9 cellular contexts compared by ENCODE assay signal in genomic region chr19:27774827-27775226, GRCh38.
DNase-seq lines count a peak whose midpoint lies in the region; ATAC-seq and TF ChIP-seq lines count a peak whose summit lies in the region.
"Had no signal": no experiment of that assay in that cellular context is flagged by ENCODE, and none has a peak within 500 bp of the region (broad histone marks: within the 10 kb centered on the region; RNA-seq: fewer than 3 reads in every experiment).

No MANE protein-coding gene starts in this region.

- in situ Hi-C loops in astrocyte of the spinal cord (cut with HindIII; ENCODE audit: low sequenced_read_pairs), result no loop called here

- DNase-seq in left ventricle myocardium inferior (no peak), right cardiac atrium (no peak), astrocyte of the spinal cord (ENCODE audit: low read depth, low spot score) (no peak), AG08395 (ENCODE audit: low spot score) (no peak)
- peak; percentile 31 to 32 for DNase-seq in stimulated activated CD4-positive, alpha-beta T cell treated with anti-CD3 and anti-CD28 coated beads, Interleukin-2, amount 100 ng/mL, for 48 hours
- DNase-seq in activated T-helper 2 cell treated with anti-CD3 and anti-CD28 coated beads, Interferon-gamma antibody, Interleukin-2, Interleukin-4, amounts not matched to agents 10 μg/mL and 5 μg/mL and 100 μg/mL, durations not matched to agents 14 hours and 24 hours and 36 hours (ENCODE audit: low spot score), result no peak
- DNase-seq: T-helper 1 cell had no signal

- H2AFZ ChIP-seq in Loucy (ENCODE audit: low read length), result no peak overlapping the region

- 91% methylated on average over 7 of the region's 7 CpGs for WGBS in right cardiac atrium

- TF ChIP-seq CTCF in left ventricle myocardium inferior (IDR thresholded peaks at IDR 0.05; ENCODE audit: borderline replicate concordance) (peak; percentile 30), Loucy (conservative IDR thresholded peaks at IDR 0.05; ENCODE audit: low read length) (peak; percentile 53), astrocyte of the spinal cord (IDR thresholded peaks at IDR 0.05; ENCODE audit: low read depth, low read length) (peak; percentile 29)

- H3K9me3 Mint-ChIP-seq in activated T-helper 2 cell treated with anti-CD3 and anti-CD28 coated beads, Interferon-gamma antibody, Interleukin-2, Interleukin-4, amounts not matched to agents 10 μg/mL and 5 μg/mL and 100 μg/mL, durations not matched to agents 14 hours and 24 hours and 36 hours, result peaks cover 97% of the 10 kb centered on the region

- no peaks in the 10 kb centered on the region for H3K27me3 ChIP-seq in left ventricle myocardium inferior (ENCODE audit: low read depth)
- no peaks in the 10 kb centered on the region for H3K27me3 ChIP-seq in right cardiac atrium (ENCODE audit: control insufficient read depth, insufficient read depth)
- H3K27me3 ChIP-seq in Loucy (ENCODE audit: insufficient read depth, low read length, poor library complexity, severe bottlenecking), result no peaks in the 10 kb centered on the region

- no peaks in the 10 kb centered on the region for H3K79me2 ChIP-seq in Loucy (ENCODE audit: insufficient read depth, low read length)

- H3K4me3 ChIP-seq in left ventricle myocardium inferior (no peak overlapping the region), right cardiac atrium (ENCODE audit: low read length) (no peak overlapping the region), Loucy (ENCODE audit: low read length, poor library complexity, severe bottlenecking) (no peak overlapping the region), astrocyte of the spinal cord (ENCODE audit: low read depth, low read length) (no peak overlapping the region)

- H3K4me1 ChIP-seq in left ventricle myocardium inferior (no peaks in the 10 kb centered on the region), right cardiac atrium (ENCODE audit: control insufficient read depth, insufficient read depth, low read length) (no peaks in the 10 kb centered on the region), Loucy (ENCODE audit: insufficient read depth, low read length, poor library complexity, severe bottlenecking) (no peaks in the 10 kb centered on the region)

- no peak overlapping the region for H3K9ac ChIP-seq in Loucy (ENCODE audit: low read depth, low read length, poor library complexity, severe bottlenecking)

- intact Hi-C loops in left ventricle myocardium inferior (cut with micrococcal nuclease) (no loop called here), right cardiac atrium (cut with DNase I) (no loop called here)
- intact Hi-C loops in activated T-helper 2 cell treated with anti-CD3 and anti-CD28 coated beads, Interferon-gamma antibody, Interleukin-2, Interleukin-4, amounts not matched to agents 10 μg/mL and 5 μg/mL and 100 μg/mL, durations not matched to agents 14 hours and 24 hours and 36 hours (cut with micrococcal nuclease), result no loop called here

- H3K4me2 ChIP-seq in Loucy (ENCODE audit: low read depth, low read length, poor library complexity, severe bottlenecking), result no peak overlapping the region

- H3K27ac ChIP-seq in left ventricle myocardium inferior (replicated peaks) (no peak overlapping the region), right cardiac atrium (ENCODE audit: low read length) (no peak overlapping the region)

- ATAC-seq in right cardiac atrium (no peak), GM21423 (IDR thresholded peaks at IDR 0.05; ENCODE audit: unreplicated experiment) (no peak)

- H3K27me3 Mint-ChIP-seq in activated T-helper 2 cell treated with anti-CD3 and anti-CD28 coated beads, Interferon-gamma antibody, Interleukin-2, Interleukin-4, amounts not matched to agents 10 μg/mL and 5 μg/mL and 100 μg/mL, durations not matched to agents 14 hours and 24 hours and 36 hours (ENCODE audit: low read depth), result no peaks in the 10 kb centered on the region

- H3K9me3 ChIP-seq in left ventricle myocardium inferior (replicated peaks) (peaks cover 14% of the 10 kb centered on the region), right cardiac atrium (ENCODE audit: control insufficient read depth, low read length) (no peaks in the 10 kb centered on the region), Loucy (ENCODE audit: insufficient read depth, low read depth, low read length) (peaks cover 23% of the 10 kb centered on the region; the same call in 1 of the 2 replicates)

- H3K9me2 ChIP-seq in Loucy (replicated peaks; ENCODE audit: low read depth, low read length), result no peaks in the 10 kb centered on the region

- no peak overlapping the region for H3K4me3 Mint-ChIP-seq in activated T-helper 2 cell treated with anti-CD3 and anti-CD28 coated beads, Interferon-gamma antibody, Interleukin-2, Interleukin-4, amounts not matched to agents 10 μg/mL and 5 μg/mL and 100 μg/mL, durations not matched to agents 14 hours and 24 hours and 36 hours (ENCODE audit: low read depth)

- no peak overlapping the region for H3K27ac Mint-ChIP-seq in activated T-helper 2 cell treated with anti-CD3 and anti-CD28 coated beads, Interferon-gamma antibody, Interleukin-2, Interleukin-4, amounts not matched to agents 10 μg/mL and 5 μg/mL and 100 μg/mL, durations not matched to agents 14 hours and 24 hours and 36 hours

- no peaks in the 10 kb centered on the region for H3F3A ChIP-seq in Loucy (ENCODE audit: low read depth)

- H4K20me1 ChIP-seq in Loucy (ENCODE audit: insufficient read depth, low read length, poor library complexity, severe bottlenecking), result no peaks in the 10 kb centered on the region

- H3K36me3 ChIP-seq in left ventricle myocardium inferior, result peaks cover 66% of the 10 kb centered on the region
- H3K36me3 ChIP-seq in Loucy (ENCODE audit: insufficient read depth, low read length), result peaks cover 3% of the 10 kb centered on the region; the same call in 1 of the 2 replicates

- H3K4me1 Mint-ChIP-seq in activated T-helper 2 cell treated with anti-CD3 and anti-CD28 coated beads, Interferon-gamma antibody, Interleukin-2, Interleukin-4, amounts not matched to agents 10 μg/mL and 5 μg/mL and 100 μg/mL, durations not matched to agents 14 hours and 24 hours and 36 hours (ENCODE audit: low read depth), result no peaks in the 10 kb centered on the region

- H3K36me3 Mint-ChIP-seq in activated T-helper 2 cell treated with anti-CD3 and anti-CD28 coated beads, Interferon-gamma antibody, Interleukin-2, Interleukin-4, amounts not matched to agents 10 μg/mL and 5 μg/mL and 100 μg/mL, durations not matched to agents 14 hours and 24 hours and 36 hours (ENCODE audit: low read depth), result peaks cover 33% of the 10 kb centered on the region

Comparison
In these comparisons a context has a peak if more than half of its experiments do, and no peak if none do; other contexts are left out.
1. DNase-seq: peak in stimulated activated CD4-positive, alpha-beta T cell treated with anti-CD3 and anti-CD28 coated beads, Interleukin-2, amount 100 ng/mL, for 48 hours (2 of 2); none in left ventricle myocardium inferior (single experiment), right cardiac atrium (0 of 3), astrocyte of the spinal cord (single experiment), activated T-helper 2 cell treated with anti-CD3 and anti-CD28 coated beads, Interferon-gamma antibody, Interleukin-2, Interleukin-4, amounts not matched to agents 10 μg/mL and 5 μg/mL and 100 μg/mL, durations not matched to agents 14 hours and 24 hours and 36 hours (single experiment) and AG08395 (single experiment).
2. Peak in every context shown above with its lines, with median percentiles within 50 percentile points of each other: CTCF ChIP-seq.